Comparison of ENCODE assay signal across 8 cellular contexts in genomic region chr21:37072988-37073416, GRCh38. TPM values are rescaled to one million over a fixed set of nuclear protein-coding genes. Genes with fewer than 3 reads are reported as not detected.
DNase-seq lines count a peak whose midpoint lies in the region; ATAC-seq and TF ChIP-seq lines count a peak whose summit lies in the region.

Gene PIGP, minus strand, starts transcription at chr21:37073071. Its CDS starts 556 bp downstream, at chr21:37072515.
A gene with protein sequence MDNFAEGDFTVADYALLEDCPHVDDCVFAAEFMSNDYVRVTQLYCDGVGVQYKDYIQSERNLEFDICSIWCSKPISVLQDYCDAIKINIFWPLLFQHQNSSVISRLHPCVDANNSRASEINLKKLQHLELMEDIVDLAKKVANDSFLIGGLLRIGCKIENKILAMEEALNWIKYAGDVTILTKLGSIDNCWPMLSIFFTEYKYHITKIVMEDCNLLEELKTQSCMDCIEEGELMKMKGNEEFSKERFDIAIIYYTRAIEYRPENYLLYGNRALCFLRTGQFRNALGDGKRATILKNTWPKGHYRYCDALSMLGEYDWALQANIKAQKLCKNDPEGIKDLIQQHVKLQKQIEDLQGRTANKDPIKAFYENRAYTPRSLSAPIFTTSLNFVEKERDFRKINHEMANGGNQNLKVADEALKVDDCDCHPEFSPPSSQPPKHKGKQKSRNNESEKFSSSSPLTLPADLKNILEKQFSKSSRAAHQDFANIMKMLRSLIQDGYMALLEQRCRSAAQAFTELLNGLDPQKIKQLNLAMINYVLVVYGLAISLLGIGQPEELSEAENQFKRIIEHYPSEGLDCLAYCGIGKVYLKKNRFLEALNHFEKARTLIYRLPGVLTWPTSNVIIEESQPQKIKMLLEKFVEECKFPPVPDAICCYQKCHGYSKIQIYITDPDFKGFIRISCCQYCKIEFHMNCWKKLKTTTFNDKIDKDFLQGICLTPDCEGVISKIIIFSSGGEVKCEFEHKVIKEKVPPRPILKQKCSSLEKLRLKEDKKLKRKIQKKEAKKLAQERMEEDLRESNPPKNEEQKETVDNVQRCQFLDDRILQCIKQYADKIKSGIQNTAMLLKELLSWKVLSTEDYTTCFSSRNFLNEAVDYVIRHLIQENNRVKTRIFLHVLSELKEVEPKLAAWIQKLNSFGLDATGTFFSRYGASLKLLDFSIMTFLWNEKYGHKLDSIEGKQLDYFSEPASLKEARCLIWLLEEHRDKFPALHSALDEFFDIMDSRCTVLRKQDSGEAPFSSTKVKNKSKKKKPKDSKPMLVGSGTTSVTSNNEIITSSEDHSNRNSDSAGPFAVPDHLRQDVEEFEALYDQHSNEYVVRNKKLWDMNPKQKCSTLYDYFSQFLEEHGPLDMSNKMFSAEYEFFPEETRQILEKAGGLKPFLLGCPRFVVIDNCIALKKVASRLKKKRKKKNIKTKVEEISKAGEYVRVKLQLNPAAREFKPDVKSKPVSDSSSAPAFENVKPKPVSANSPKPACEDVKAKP (N-terminal part only) (plus strand): TSS chr21:37073254. CDS start chr21:37087258, 14,004 bp downstream.

- CTCF ChIA-PET in AG04450 (lab: Charles Lee) = no interaction called here

- peak within 1 kb of the TSS; percentile 92 for H3K4me3 ChIP-seq in AG04450 (ENCODE audit: low read depth, low read length)

- no peak for TF ChIP-seq CTCF in AG04450 (IDR thresholded peaks at IDR 0.05; ENCODE audit: low read depth, low read length)

- peaks cover 2% of the 10 kb centered on the region; the same call in 1 of the 2 replicates for H3K9me3 ChIP-seq in AG04450 (ENCODE audit: control insufficient read depth, insufficient read depth, low read length)

- H3K27me3 ChIP-seq in AG04450 (ENCODE audit: control insufficient read depth, insufficient read depth, low read length) = no peaks in the 10 kb centered on the region

- ATAC-seq in GM19025 (IDR thresholded peaks at IDR 0.05; ENCODE audit: low read depth, unreplicated experiment) (peak; percentile 69), HG03280 (IDR thresholded peaks at IDR 0.05; ENCODE audit: unreplicated experiment) (peak; percentile 64)

- DNase-seq in AG04450 (ENCODE audit: low read depth, low spot score) (peak; percentile 84), NCI-H345 treated with DMSO at 0.1 percent for 48 hours (lab: John Stamatoyannopoulos, UW; ENCODE audit: unreplicated experiment) (peak; percentile 96), caudate nucleus (lab: John Stamatoyannopoulos, UW) (peak; percentile 36 to 99 (median 92)), islet precursor cell (peak; percentile 98)
- DNase-seq in activated CD4-positive, CD25-positive, alpha-beta regulatory T cell (lab: John Stamatoyannopoulos, UW) = peak; percentile 92 to 95 (median 95)
- peak; percentile 92 to 95 (median 94) for DNase-seq in stimulated activated CD4-positive, alpha-beta T cell treated with anti-CD3 and anti-CD28 coated beads, Interleukin-12 subunit alpha, Interleukin-12 subunit beta, amount 100 ng/mL, for 48 hours (ENCODE audit: low read depth in 2 of 3, low spot score in 1 of 3)

- H3K27ac ChIP-seq in AG04450 (ENCODE audit: low read depth, low read length) (peak within 1 kb of the TSS; percentile 86), caudate nucleus (ENCODE audit: low read depth, low read length) (peak within 1 kb of the TSS; percentile 98)

- POLR2A ChIA-PET in AG04450 (lab: Yijun Ruan, JAX) = interaction anchor here (1.8 kb wide), 1 partner anchor 13 kb away, joined by 6 read pairs; no protein-coding TSS in a partner anchor

RNA-seq across cellular contexts. Expression of gene PIGP, which starts in this region (rescaled TPM):
- 21.1 and 29.8 TPM in 2 replicates for polyA plus RNA-seq in AG04450 (2011; rRNA removed)
- 4.9 and 8.0 TPM in 2 replicates for polyA minus RNA-seq in AG04450 (2011; rRNA and poly(A)+ RNA removed)

RNA-seq across cellular contexts. Expression of the second gene that starts in this region (rescaled TPM):
- polyA plus RNA-seq in AG04450 (2011; rRNA removed) = 165 and 224 TPM in 2 replicates
- polyA minus RNA-seq in AG04450 (2011; rRNA and poly(A)+ RNA removed) = 186 and 253 TPM in 2 replicates

Comparison
In these comparisons a context has a peak if more than half of its experiments do, and no peak if none do; other contexts are left out.
1. Peak in every context shown above with its lines: DNase-seq, ATAC-seq, H3K4me3 ChIP-seq and H3K27ac ChIP-seq.